In the genomic region with DNA sequence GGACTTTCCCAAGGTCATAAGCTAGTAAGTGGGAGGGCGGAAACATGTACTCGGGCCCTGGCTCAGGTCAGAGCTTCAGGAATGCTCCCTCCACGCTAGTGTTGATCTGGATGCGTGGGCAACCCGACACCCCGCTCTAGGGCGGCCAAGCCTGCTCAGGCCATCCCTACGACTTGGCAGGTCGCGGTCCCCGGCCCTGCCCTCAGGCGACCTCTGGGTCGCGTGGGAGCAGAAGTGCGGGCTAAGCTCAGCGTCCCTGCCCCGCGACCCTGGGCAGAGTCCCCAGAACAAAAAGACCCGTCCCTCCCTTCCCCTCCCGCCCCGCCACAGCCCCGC, we compare ENCODE assay signal across 8 cellular contexts. TPM values are rescaled to one million over a fixed set of nuclear protein-coding genes. Genes with fewer than 3 reads are reported as not detected.
A peak's percentile ranks its signal among the peaks of the same experiment; 100 is the strongest.
DNase-seq lines count a peak whose midpoint lies in the region; ATAC-seq, FAIRE-seq and TF ChIP-seq lines count a peak whose summit lies in the region.

No MANE protein-coding gene starts in this region.

- DNase-seq in ELR (ENCODE audit: low read depth) (peak; percentile 77), HTR-8/SVneo (ENCODE audit: insufficient read length, low spot score) (peak; percentile 57), hepatic stellate cell (ENCODE audit: low spot score) (peak; percentile 84), sigmoid colon (peak; percentile 96), NCI-H2107 (lab: John Stamatoyannopoulos, UW) (no peak), hippocampal formation (lab: John Stamatoyannopoulos, UW) (no peak)
- DNase-seq in activated naive CD8-positive, alpha-beta T cell treated with anti-CD3 and anti-CD28 coated beads, Interleukin-2, amount 50 U/mL, for 24 hours: no peak

- no peaks in the 10 kb centered on the region for H3K27me3 Mint-ChIP-seq in activated naive CD8-positive, alpha-beta T cell treated with anti-CD3 and anti-CD28 coated beads, Interleukin-2, amount 50 U/mL, for 24 hours

- H3K4me3 ChIP-seq in sigmoid colon: peak overlapping the region; percentile 62 to 90 (median 85)

- FAIRE-seq in HTR-8/SVneo (lab: Jason Lieb, UNC): no peak

- peaks cover 14% of the 10 kb centered on the region for H3K4me1 Mint-ChIP-seq in activated naive CD8-positive, alpha-beta T cell treated with anti-CD3 and anti-CD28 coated beads, Interleukin-2, amount 50 U/mL, for 24 hours

- no peaks in the 10 kb centered on the region for H3K36me3 Mint-ChIP-seq in activated naive CD8-positive, alpha-beta T cell treated with anti-CD3 and anti-CD28 coated beads, Interleukin-2, amount 50 U/mL, for 24 hours (ENCODE audit: low read depth)

- WGBS in sigmoid colon, 2 donors: 1 to 2% methylated on average over 22 of the region's 22 CpGs

- TF ChIP-seq POLR2A in sigmoid colon (IDR thresholded peaks at IDR 0.05): peak; percentile 74 to 78

- intact Hi-C loops in sigmoid colon (cut with DNase I): loop anchor here (1.0 kb wide), 2 partner anchors 66 to 95 kb away; partner anchors contain the start of gene RANGAP1

- no peak for TF ChIP-seq CTCF in sigmoid colon (IDR thresholded peaks at IDR 0.05)

- H3K4me1 ChIP-seq in sigmoid colon: peaks cover 0 to 36% (median 28%) of the 10 kb centered on the region in 4 donors

- H3K9me3 ChIP-seq in sigmoid colon: no peaks in the 10 kb centered on the region

- H3K36me3 ChIP-seq in sigmoid colon: no peaks in the 10 kb centered on the region

- peak; percentile 16 for ATAC-seq in GM21423 (IDR thresholded peaks at IDR 0.05; ENCODE audit: unreplicated experiment)
- ATAC-seq in activated naive CD8-positive, alpha-beta T cell treated with anti-CD3 and anti-CD28 coated beads, Interleukin-2, amount 50 U/mL, for 24 hours: peak; percentile 1

- H3K4me3 Mint-ChIP-seq in activated naive CD8-positive, alpha-beta T cell treated with anti-CD3 and anti-CD28 coated beads, Interleukin-2, amount 50 U/mL, for 24 hours: peak overlapping the region; percentile 81

- no peaks in the 10 kb centered on the region for H3K27me3 ChIP-seq in sigmoid colon

- no peak overlapping the region for H3K27ac Mint-ChIP-seq in activated naive CD8-positive, alpha-beta T cell treated with anti-CD3 and anti-CD28 coated beads, Interleukin-2, amount 50 U/mL, for 24 hours

- no peaks in the 10 kb centered on the region for H3K9me3 Mint-ChIP-seq in activated naive CD8-positive, alpha-beta T cell treated with anti-CD3 and anti-CD28 coated beads, Interleukin-2, amount 50 U/mL, for 24 hours

- H3K27ac ChIP-seq in sigmoid colon: peak overlapping the region; percentile 90 to 99 (median 99)

- peak in 1 of 4 donors; percentile 48 for TF ChIP-seq EP300 in sigmoid colon (IDR thresholded peaks at IDR 0.05)

RNA-seq across cellular contexts. Expression of gene TEF, which starts 0.8 kb away (rescaled TPM):
- total RNA-seq in sigmoid colon: 10 to 100 TPM; 21.3 to 30.3 (median 24.8) TPM
- polyA plus RNA-seq in sigmoid colon: 10 to 100 TPM; 12.6 to 14.8 (median 14.4) TPM

Comparison
In these comparisons a context has a peak if more than half of its experiments do, and no peak if none do; other contexts are left out.
1. DNase-seq: peak in ELR (single experiment), HTR-8/SVneo (single experiment), hepatic stellate cell (single experiment) and sigmoid colon (single experiment); none in activated naive CD8-positive, alpha-beta T cell treated with anti-CD3 and anti-CD28 coated beads, Interleukin-2, amount 50 U/mL, for 24 hours (single experiment), NCI-H2107 (single experiment) and hippocampal formation (0 of 2).